20 cellular contexts compared by ENCODE assay signal in genomic region chr6:73548458-73549446, GRCh38.
"Had no signal": no experiment of that assay in that cellular context is flagged by ENCODE, and none has a peak within 500 bp of the region (broad histone marks: within the 10 kb centered on the region; RNA-seq: fewer than 3 reads in every experiment).

No MANE protein-coding gene starts in this region.

- H3K36me3 ChIP-seq: brain microvascular endothelial cell, neutrophil, transverse colon had no signal

- DNase-seq: activated CD4-positive, alpha-beta T cell treated with anti-CD3 and anti-CD28 coated beads, Interleukin-2, amount 10 ng/mL, durations not matched to agents 24 days and 14 days; activated CD4-positive, CD25-positive, alpha-beta regulatory T cell; activated CD8-positive, alpha-beta memory T cell treated with anti-CD3 and anti-CD28 coated beads, Interleukin-2, amount 50 U/mL, for 48 hours; activated naive CD4-positive, alpha-beta T cell; activated naive CD8-positive, alpha-beta T cell treated with anti-CD3 and anti-CD28 coated beads, Interleukin-2, amount 10 ng/mL, durations not matched to agents 7 days and 5 days; activated T-cell treated with anti-CD3 and anti-CD28 coated beads, Interleukin-2, amount 50 U/mL, for 72 hours; brain microvascular endothelial cell; effector memory CD8-positive, alpha-beta T cell; hippocampal formation; kidney; left ventricle myocardium superior; mesenchymal stem cell; natural killer cell; retina; stimulated activated CD4-positive, alpha-beta T cell treated with anti-CD3 and anti-CD28 coated beads, Interleukin-4, amount 100 ng/mL, for 24 hours; stimulated activated naive CD4-positive, alpha-beta T cell treated with Interleukin-2 at 50 U/mL for 16 hours; T-helper 17 cell; transverse colon had no signal

- ATAC-seq: activated T-cell treated with anti-CD3 and anti-CD28 coated beads, Interleukin-2, amount 50 U/mL, for 72 hours; effector memory CD8-positive, alpha-beta T cell; left ventricle myocardium superior; natural killer cell; T-helper 17 cell had no signal

- H3K27me3 ChIP-seq: brain microvascular endothelial cell, neutrophil, transverse colon had no signal

- H3K4me3 ChIP-seq: skin epidermis, transverse colon had no signal

- H3K27ac ChIP-seq: brain microvascular endothelial cell, neutrophil, transverse colon had no signal

- H3K9me3 ChIP-seq: neutrophil, transverse colon had no signal

- H3K4me1 ChIP-seq: transverse colon had no signal
